ENCODE assay signal across 18 cellular contexts in the genomic region with DNA sequence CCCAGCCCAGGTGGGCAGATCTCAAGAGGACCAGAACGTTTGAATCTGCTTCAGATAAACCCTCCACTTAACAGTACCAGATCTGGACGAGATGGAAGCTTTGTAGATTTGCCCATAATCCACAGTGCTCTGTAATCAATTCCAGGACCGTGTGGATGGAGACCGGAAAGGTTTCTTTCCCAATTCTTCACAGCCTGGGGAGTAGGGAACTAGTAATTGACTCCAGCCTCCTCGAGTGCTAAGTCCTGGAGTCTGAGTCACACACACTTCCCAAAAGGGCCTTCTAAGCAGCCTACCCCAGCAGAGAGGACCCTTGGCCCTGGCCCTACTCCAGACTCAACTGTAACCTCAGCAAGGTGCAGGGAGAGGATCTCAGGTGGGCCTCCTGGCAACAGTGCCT.
"Had no signal": no experiment of that assay in that cellular context is flagged by ENCODE, and none has a peak within 500 bp of the region (broad histone marks: within the 10 kb centered on the region; RNA-seq: fewer than 3 reads in every experiment).

No MANE protein-coding gene starts in this region.

- ATAC-seq: activated CD4-positive, alpha-beta T cell treated with anti-CD3 and anti-CD28 coated beads for 36 hours; foreskin keratinocyte; naive thymus-derived CD4-positive, alpha-beta T cell; T-helper 17 cell had no signal

- H3K4me1 Mint-ChIP-seq: activated B cell treated with CpG ODN at 0.5 μM for 24 hours; naive thymus-derived CD4-positive, alpha-beta T cell had no signal

- H3K9me3 Mint-ChIP-seq: activated B cell treated with CpG ODN at 0.5 μM for 24 hours; activated naive CD8-positive, alpha-beta T cell treated with anti-CD3 and anti-CD28 coated beads for 36 hours; naive thymus-derived CD4-positive, alpha-beta T cell had no signal

- H3K27ac ChIP-seq: colonic mucosa, esophagus muscularis mucosa, foreskin keratinocyte had no signal

- H3K27ac Mint-ChIP-seq: activated B cell treated with CpG ODN at 0.5 μM for 24 hours; activated CD4-positive, alpha-beta T cell treated with anti-CD3 and anti-CD28 coated beads for 36 hours; activated naive CD8-positive, alpha-beta T cell treated with anti-CD3 and anti-CD28 coated beads for 36 hours; naive thymus-derived CD4-positive, alpha-beta T cell; progenitor cell of endocrine pancreas; T-helper 17 cell had no signal

- H3K27me3 Mint-ChIP-seq: progenitor cell of endocrine pancreas had no signal

- H3K27me3 ChIP-seq: breast epithelium, colonic mucosa, esophagus muscularis mucosa had no signal

- DNase-seq: activated B cell treated with CpG ODN at 0.5 μM for 24 hours; activated CD4-positive, alpha-beta T cell treated with anti-CD3 and anti-CD28 coated beads for 36 hours; activated CD4-positive, alpha-beta T cell treated with anti-CD3 and anti-CD28 coated beads, Interleukin-2, amount 50 U/mL, for 48 hours; activated CD8-positive, alpha-beta memory T cell treated with anti-CD3 and anti-CD28 coated beads, Interleukin-2, amount 50 U/mL, for 48 hours; activated naive CD4-positive, alpha-beta T cell treated with Interleukin-2 at 50 U/mL for 16 hours; activated naive CD8-positive, alpha-beta T cell treated with anti-CD3 and anti-CD28 coated beads for 36 hours; activated T-cell treated with anti-CD3 and anti-CD28 coated beads, Interleukin-2, amount 50 U/mL, for 48 hours; colonic mucosa; foreskin keratinocyte; naive thymus-derived CD4-positive, alpha-beta T cell; retina; stimulated activated CD4-positive, alpha-beta T cell treated with anti-CD3 and anti-CD28 coated beads, Interleukin-2, amount 100 ng/mL, for 48 hours; stimulated activated naive CD4-positive, alpha-beta T cell treated with Interleukin-2 at 50 U/mL for 16 hours; T-helper 17 cell had no signal

- H3K9me3 ChIP-seq: breast epithelium, colonic mucosa, esophagus muscularis mucosa had no signal

- H3K36me3 Mint-ChIP-seq: activated naive CD8-positive, alpha-beta T cell treated with anti-CD3 and anti-CD28 coated beads for 36 hours; naive thymus-derived CD4-positive, alpha-beta T cell had no signal

- H3K4me3 Mint-ChIP-seq: activated B cell treated with CpG ODN at 0.5 μM for 24 hours; activated CD4-positive, alpha-beta T cell treated with anti-CD3 and anti-CD28 coated beads for 36 hours; activated naive CD8-positive, alpha-beta T cell treated with anti-CD3 and anti-CD28 coated beads for 36 hours; naive thymus-derived CD4-positive, alpha-beta T cell; T-helper 17 cell had no signal

- H3K4me3 ChIP-seq: breast epithelium, colonic mucosa, esophagus muscularis mucosa, lung had no signal

- H3K4me1 ChIP-seq: breast epithelium, colonic mucosa, foreskin keratinocyte had no signal

- H3K36me3 ChIP-seq: breast epithelium, colonic mucosa, esophagus muscularis mucosa had no signal
